ENCODE assay signal across 1 cellular context in genomic region chr6:26537160-26537845, GRCh38.
TF ChIP-seq lines count a peak whose summit lies in the region.

No MANE protein-coding gene starts in this region.

TF ChIP-seq in K562, 482 proteins besides CTCF, POLR2A, EP300 and RAD21 (continued from another document and continues in another):
- TF ChIP-seq CBFA2T2 (conservative IDR thresholded peaks at IDR 0.05) (peak; percentile 58), NFRKB (IDR thresholded peaks at IDR 0.05; ENCODE audit: low read depth) (peak; percentile 83), ZNF274 (IDR thresholded peaks at IDR 0.05; ENCODE audit: borderline replicate concordance, low read depth, low read length) (peak; percentile 55; the same call in 1 of the 2 replicates), CREB1 (IDR thresholded peaks at IDR 0.05) (peak; percentile 66), CREB1 (CRISPR knock-in tag; IDR thresholded peaks at IDR 0.05) (peak; percentile 82), POLR3A (IDR thresholded peaks at IDR 0.05; ENCODE audit: borderline replicate concordance, extremely low read depth, insufficient read depth, insufficient read length) (peak; percentile 84), NFIC (IDR thresholded peaks at IDR 0.05) (peak; percentile 83), BMI1 (IDR thresholded peaks at IDR 0.05; ENCODE audit: low read length) (0 out of 2 replicates have a peak, but pooled peaks have one; percentile 39), HNRNPUL1 (IDR thresholded peaks at IDR 0.05; ENCODE audit: low read length) (no peak), ZNF324 (CRISPR knock-in tag; IDR thresholded peaks at IDR 0.05) (no peak), TCFL5 (CRISPR knock-in tag; conservative IDR thresholded peaks at IDR 0.05) (no peak), THAP7 (CRISPR knock-in tag; IDR thresholded peaks at IDR 0.05) (0 out of 2 replicates have a peak, but pooled peaks have one; percentile 7), BRD4 (IDR thresholded peaks at IDR 0.05) (peak; percentile 97), ETS1 (conservative IDR thresholded peaks at IDR 0.05; ENCODE audit: control insufficient read depth, low read depth, low read length) (peak; percentile 97), GTF2A2 (tag; IDR thresholded peaks at IDR 0.05) (no peak), TSC22D4 (tag; IDR thresholded peaks at IDR 0.05) (no peak), TEAD1 (CRISPR knock-in tag; IDR thresholded peaks at IDR 0.05) (peak; percentile 63 to 96; a peak in 3 of 4 replicates), TCF7 (IDR thresholded peaks at IDR 0.05; ENCODE audit: borderline replicate concordance) (peak; percentile 86; the same call in 1 of the 2 replicates), FOXP1 (CRISPR knock-in tag; IDR thresholded peaks at IDR 0.05) (no peak), HIVEP1 (CRISPR knock-in tag; IDR thresholded peaks at IDR 0.05) (no peak), ZNF584 (CRISPR knock-in tag; IDR thresholded peaks at IDR 0.05; ENCODE audit: low read depth) (no peak; the same call in 1 of the 2 replicates), FOXJ3 (CRISPR knock-in tag; IDR thresholded peaks at IDR 0.05) (no peak), CBX3 (IDR thresholded peaks at IDR 0.05; ENCODE audit: borderline replicate concordance in 1 of 2, low read length in 2 of 2) (peak in 1 of 2 experiments; percentile 75; a peak in 2 of 3 replicates), AFF1 (IDR thresholded peaks at IDR 0.05; ENCODE audit: low read depth in 1 of 2, partially characterized antibody in 2 of 2) (peak; percentile 63 to 83), ZNF668 (CRISPR knock-in tag; IDR thresholded peaks at IDR 0.05) (no peak), CBX2 (IDR thresholded peaks at IDR 0.05; ENCODE audit: insufficient read depth, low read length, poor library complexity, severe bottlenecking) (no peak), TCF7L2 (IDR thresholded peaks at IDR 0.05; ENCODE audit: low read depth, low read length) (no peak), NFE2 (IDR thresholded peaks at IDR 0.05; ENCODE audit: low read depth) (no peak), ZZZ3 (IDR thresholded peaks at IDR 0.05) (peak; percentile 45; the same call in 1 of the 2 replicates), MTA1 (IDR thresholded peaks at IDR 0.05; ENCODE audit: borderline replicate concordance) (peak; percentile 47; the same call in 1 of the 2 replicates), ELF4 (CRISPR knock-in tag; IDR thresholded peaks at IDR 0.05) (no peak), ZNF778 (CRISPR knock-in tag; IDR thresholded peaks at IDR 0.05) (no peak), POLR2AphosphoS5 (IDR thresholded peaks at IDR 0.05; ENCODE audit: control insufficient read depth, insufficient read depth, low read depth, low read length) (no peak), CEBPZ (IDR thresholded peaks at IDR 0.05; ENCODE audit: borderline replicate concordance, low read depth, low read length) (no peak; the same call in 1 of the 2 replicates), XRCC5 (IDR thresholded peaks at IDR 0.05; ENCODE audit: low read depth, low read length) (no peak; the same call in none of the 2 replicates), ZNF445 (CRISPR knock-in tag; IDR thresholded peaks at IDR 0.05; ENCODE audit: low read depth) (no peak), RB1 (IDR thresholded peaks at IDR 0.05; ENCODE audit: low read depth) (peak; percentile 85), ASH1L (IDR thresholded peaks at IDR 0.05; ENCODE audit: borderline replicate concordance, low read depth, partially characterized antibody) (peak; percentile 40), ZNF165 (CRISPR knock-in tag; IDR thresholded peaks at IDR 0.05; ENCODE audit: borderline replicate concordance) (no peak), CREB3 (tag; conservative IDR thresholded peaks at IDR 0.05; ENCODE audit: low read depth) (peak; percentile 44; the same call in 1 of the 2 replicates), HES1 (IDR thresholded peaks at IDR 0.05; ENCODE audit: low read depth) (peak; percentile 26; the same call in 1 of the 2 replicates), XRCC4 (IDR thresholded peaks at IDR 0.05; ENCODE audit: extremely low read depth, insufficient read depth, insufficient read length) (no peak), KLF6 (CRISPR knock-in tag; IDR thresholded peaks at IDR 0.05; ENCODE audit: borderline replicate concordance) (no peak), ZNF57 (CRISPR knock-in tag; IDR thresholded peaks at IDR 0.05) (no peak), FOS (IDR thresholded peaks at IDR 0.05; ENCODE audit: extremely low read depth, insufficient read length) (no peak), BCOR (IDR thresholded peaks at IDR 0.05) (peak; percentile 91), ZC3H11A (IDR thresholded peaks at IDR 0.05; ENCODE audit: low read depth, low read length) (peak; percentile 88; the same call in 1 of the 2 replicates), ZNF586 (CRISPR knock-in tag; conservative IDR thresholded peaks at IDR 0.05) (no peak), IRF1 (CRISPR knock-in tag; IDR thresholded peaks at IDR 0.05; ENCODE audit: borderline replicate concordance) (no peak), DNMT1 (IDR thresholded peaks at IDR 0.05) (peak; percentile 54; the same call in 1 of the 2 replicates), ADNP (tag; IDR thresholded peaks at IDR 0.05) (peak; percentile 99), THRAP3 (IDR thresholded peaks at IDR 0.05; ENCODE audit: borderline replicate concordance) (peak; percentile 98)
- TF ChIP-seq, protein P1, sequence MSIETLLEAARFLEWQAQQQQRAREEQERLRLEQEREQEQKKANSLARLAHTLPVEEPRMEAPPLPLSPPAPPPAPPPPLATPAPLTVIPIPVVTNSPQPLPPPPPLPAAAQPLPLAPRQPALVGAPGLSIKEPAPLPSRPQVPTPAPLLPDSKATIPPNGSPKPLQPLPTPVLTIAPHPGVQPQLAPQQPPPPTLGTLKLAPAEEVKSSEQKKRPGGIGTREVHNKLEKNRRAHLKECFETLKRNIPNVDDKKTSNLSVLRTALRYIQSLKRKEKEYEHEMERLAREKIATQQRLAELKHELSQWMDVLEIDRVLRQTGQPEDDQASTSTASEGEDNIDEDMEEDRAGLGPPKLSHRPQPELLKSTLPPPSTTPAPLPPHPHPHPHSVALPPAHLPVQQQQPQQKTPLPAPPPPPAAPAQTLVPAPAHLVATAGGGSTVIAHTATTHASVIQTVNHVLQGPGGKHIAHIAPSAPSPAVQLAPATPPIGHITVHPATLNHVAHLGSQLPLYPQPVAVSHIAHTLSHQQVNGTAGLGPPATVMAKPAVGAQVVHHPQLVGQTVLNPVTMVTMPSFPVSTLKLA (conservative IDR thresholded peaks at IDR 0.05): peak; percentile 94 to 97
- TF ChIP-seq, protein P2, sequence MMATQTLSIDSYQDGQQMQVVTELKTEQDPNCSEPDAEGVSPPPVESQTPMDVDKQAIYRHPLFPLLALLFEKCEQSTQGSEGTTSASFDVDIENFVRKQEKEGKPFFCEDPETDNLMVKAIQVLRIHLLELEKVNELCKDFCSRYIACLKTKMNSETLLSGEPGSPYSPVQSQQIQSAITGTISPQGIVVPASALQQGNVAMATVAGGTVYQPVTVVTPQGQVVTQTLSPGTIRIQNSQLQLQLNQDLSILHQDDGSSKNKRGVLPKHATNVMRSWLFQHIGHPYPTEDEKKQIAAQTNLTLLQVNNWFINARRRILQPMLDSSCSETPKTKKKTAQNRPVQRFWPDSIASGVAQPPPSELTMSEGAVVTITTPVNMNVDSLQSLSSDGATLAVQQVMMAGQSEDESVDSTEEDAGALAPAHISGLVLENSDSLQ (IDR thresholded peaks at IDR 0.05): no peak
- TF ChIP-seq, protein P3, sequence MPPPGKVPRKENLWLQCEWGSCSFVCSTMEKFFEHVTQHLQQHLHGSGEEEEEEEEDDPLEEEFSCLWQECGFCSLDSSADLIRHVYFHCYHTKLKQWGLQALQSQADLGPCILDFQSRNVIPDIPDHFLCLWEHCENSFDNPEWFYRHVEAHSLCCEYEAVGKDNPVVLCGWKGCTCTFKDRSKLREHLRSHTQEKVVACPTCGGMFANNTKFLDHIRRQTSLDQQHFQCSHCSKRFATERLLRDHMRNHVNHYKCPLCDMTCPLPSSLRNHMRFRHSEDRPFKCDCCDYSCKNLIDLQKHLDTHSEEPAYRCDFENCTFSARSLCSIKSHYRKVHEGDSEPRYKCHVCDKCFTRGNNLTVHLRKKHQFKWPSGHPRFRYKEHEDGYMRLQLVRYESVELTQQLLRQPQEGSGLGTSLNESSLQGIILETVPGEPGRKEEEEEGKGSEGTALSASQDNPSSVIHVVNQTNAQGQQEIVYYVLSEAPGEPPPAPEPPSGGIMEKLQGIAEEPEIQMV (tag; conservative IDR thresholded peaks at IDR 0.05; ENCODE audit: low read depth): no peak
